14 cellular contexts compared by ENCODE assay signal in genomic region chr22:37504964-37505363, GRCh38.
"Had no signal": no experiment of that assay in that cellular context is flagged by ENCODE, and none has a peak within 500 bp of the region (broad histone marks: within the 10 kb centered on the region; RNA-seq: fewer than 3 reads in every experiment).

No MANE protein-coding gene starts in this region.

- DNase-seq: activated CD4-positive, alpha-beta T cell treated with anti-CD3 and anti-CD28 coated beads, Interleukin-2, amount 50 U/mL, for 1 hour; activated CD4-positive, CD25-positive, alpha-beta regulatory T cell; activated effector memory CD4-positive, alpha-beta T cell treated with Interleukin-2 at 50 U/mL for 16 hours; amygdala; cerebellar nuclear complex; endodermal cell; erythroblast; naive B cell; retina; stimulated activated CD4-positive, alpha-beta T cell treated with anti-CD3 and anti-CD28 coated beads, Interleukin-1b, Interleukin-23, amount 100 ng/mL, for 48 hours; stimulated activated naive CD4-positive, alpha-beta T cell had no signal

- H3K4me1 Mint-ChIP-seq: naive B cell had no signal

- H3K36me3 Mint-ChIP-seq: activated naive CD4-positive, alpha-beta T cell treated with anti-CD3 and anti-CD28 coated beads, Interleukin-2, amount 50 U/mL, for 24 hours; naive B cell had no signal

- H3K27me3 Mint-ChIP-seq: activated naive CD4-positive, alpha-beta T cell treated with anti-CD3 and anti-CD28 coated beads, Interleukin-2, amount 50 U/mL, for 24 hours had no signal

- H3K9me3 Mint-ChIP-seq: activated naive CD4-positive, alpha-beta T cell treated with anti-CD3 and anti-CD28 coated beads, Interleukin-2, amount 50 U/mL, for 24 hours; endodermal cell; mesothelial cell of epicardium had no signal

- ATAC-seq: left lobe of liver had no signal

- H3K4me3 Mint-ChIP-seq: activated naive CD4-positive, alpha-beta T cell treated with anti-CD3 and anti-CD28 coated beads, Interleukin-2, amount 50 U/mL, for 24 hours; endodermal cell; mesothelial cell of epicardium; naive B cell had no signal

- H3K27ac Mint-ChIP-seq: activated naive CD4-positive, alpha-beta T cell treated with anti-CD3 and anti-CD28 coated beads, Interleukin-2, amount 50 U/mL, for 24 hours; endodermal cell; mesothelial cell of epicardium; naive B cell had no signal
